1 cellular context compared by ENCODE assay signal in the genomic region with DNA sequence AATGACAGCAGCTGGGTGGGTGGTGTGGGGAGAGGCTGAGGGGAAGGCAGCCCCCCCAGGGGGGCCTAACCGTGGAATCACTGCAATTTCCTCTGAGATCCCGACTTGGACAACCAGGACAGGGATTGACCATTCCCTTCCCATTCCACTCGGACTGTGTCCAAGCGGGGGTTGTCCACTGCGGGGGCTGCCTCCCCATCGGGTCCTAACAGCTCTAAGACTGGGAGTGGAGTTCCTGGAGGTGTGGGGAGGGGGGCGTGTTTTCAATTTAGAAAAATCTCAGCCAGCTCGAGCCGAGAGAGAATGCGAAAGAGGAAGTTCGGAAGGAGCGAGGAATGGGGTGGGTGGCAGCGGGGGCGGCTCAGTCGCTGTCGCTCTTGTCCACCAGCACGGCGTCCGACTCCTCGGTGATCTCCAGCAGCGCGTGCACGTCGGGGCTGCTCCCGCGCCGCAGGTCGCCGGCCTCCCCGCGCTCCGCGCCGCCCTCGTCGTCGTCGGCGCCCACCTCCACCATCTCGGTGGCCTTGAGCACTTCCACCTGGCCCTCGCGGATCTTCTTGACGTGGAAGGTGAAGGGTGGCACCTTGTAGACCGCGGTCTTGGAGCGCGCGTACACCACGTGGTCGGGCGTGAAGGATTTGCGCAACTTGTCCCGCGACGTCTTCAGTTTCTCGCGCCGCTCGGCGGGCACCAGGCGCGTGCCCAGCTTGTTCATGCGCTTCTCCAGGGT.
TF ChIP-seq lines count a peak whose summit lies in the region.

No MANE protein-coding gene starts in this region.

TF ChIP-seq in GM12878, 131 proteins besides CTCF, POLR2A, EP300 and RAD21:
- no peak for TF ChIP-seq STAT3 (IDR thresholded peaks at IDR 0.05; ENCODE audit: low read depth, low read length)
- 0 out of 2 replicates have a peak, but pooled peaks have one; percentile 28 for TF ChIP-seq TCF3 (IDR thresholded peaks at IDR 0.05; ENCODE audit: borderline replicate concordance, insufficient read depth, low read depth, low read length)
- no peak for TF ChIP-seq MYC (IDR thresholded peaks at IDR 0.05; ENCODE audit: insufficient read depth, insufficient read length, insufficient replicate concordance, low read length, severe bottlenecking)
- TF ChIP-seq IKZF2 (IDR thresholded peaks at IDR 0.05): no peak
